8 cellular contexts compared by ENCODE assay signal in the genomic region with DNA sequence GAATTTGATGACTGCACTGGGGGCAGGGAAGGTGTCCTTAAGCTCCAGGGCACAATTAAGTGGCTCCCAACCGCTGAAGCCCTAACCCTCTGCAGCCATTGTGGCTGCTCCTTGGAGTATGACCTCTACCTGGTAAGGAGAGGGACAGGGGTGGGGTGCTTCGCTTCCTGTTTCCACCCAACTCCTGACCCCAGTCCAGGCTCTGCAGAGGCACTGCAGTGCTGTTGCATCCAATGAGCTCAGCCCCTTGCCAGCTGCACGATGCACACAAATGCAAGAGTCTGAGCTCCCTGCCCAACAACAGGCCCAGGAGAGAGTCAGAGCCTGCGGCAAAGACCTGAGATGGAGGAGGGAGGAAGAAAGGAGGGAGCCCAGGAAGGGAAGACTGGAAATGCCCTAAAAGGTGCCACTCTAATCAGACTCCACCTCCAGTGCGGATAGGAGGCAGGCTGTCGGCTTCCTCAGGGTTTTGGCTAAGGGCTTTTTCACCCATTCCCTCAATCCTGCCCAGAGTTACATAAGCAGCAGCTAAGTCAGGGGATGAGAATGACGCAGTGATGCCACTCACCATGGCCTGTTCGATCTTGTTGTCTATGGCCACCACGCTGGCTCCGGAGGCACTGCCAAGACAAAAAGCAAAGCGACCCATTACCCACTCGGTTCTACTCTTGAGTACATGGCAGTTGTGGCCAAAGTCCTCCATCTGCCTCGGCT.
DNase-seq lines count a peak whose midpoint lies in the region; ATAC-seq lines count a peak whose summit lies in the region.

No MANE protein-coding gene starts in this region.

- H3K9me3 ChIP-seq in iPS-15b (ENCODE audit: control insufficient read depth, insufficient read depth, low read length): no peaks in the 10 kb centered on the region

- POLR2A ChIA-PET in activated naive CD8-positive, alpha-beta T cell treated with anti-CD3 and anti-CD28 coated beads, Interleukin-2, amount 10 ng/mL, durations not matched to agents 7 days and 5 days (lab: Charles Lee): interaction anchor here (1.1 to 11.2 kb wide), 4 partner anchors 27 to 52 kb away, joined by 3 to 317 read pairs (median 28); no protein-coding TSS in a partner anchor

- peak overlapping the region; percentile 96 for H3K4me3 Mint-ChIP-seq in activated CD8-positive, alpha-beta memory T cell treated with anti-CD3 and anti-CD28 coated beads, Interleukin-2, amount 10 ng/mL, durations not matched to agents 7 days and 5 days
- H3K4me3 Mint-ChIP-seq in activated naive CD8-positive, alpha-beta T cell treated with anti-CD3 and anti-CD28 coated beads, Interleukin-2, amount 10 ng/mL, durations not matched to agents 7 days and 5 days: peak overlapping the region; percentile 92
- H3K4me3 Mint-ChIP-seq in stimulated activated effector memory CD8-positive, alpha-beta T cell treated with anti-CD3 and anti-CD28 coated beads, Interleukin-12 subunit alpha, Interleukin-12 subunit beta, amount 100 ng/mL, for 72 hours: peak overlapping the region; percentile 85

- no peaks in the 10 kb centered on the region for H3K9me3 Mint-ChIP-seq in activated CD8-positive, alpha-beta memory T cell treated with anti-CD3 and anti-CD28 coated beads, Interleukin-2, amount 10 ng/mL, durations not matched to agents 7 days and 5 days (ENCODE audit: low read depth)
- no peaks in the 10 kb centered on the region for H3K9me3 Mint-ChIP-seq in activated naive CD8-positive, alpha-beta T cell treated with anti-CD3 and anti-CD28 coated beads, Interleukin-2, amount 10 ng/mL, durations not matched to agents 7 days and 5 days
- H3K9me3 Mint-ChIP-seq in stimulated activated effector memory CD8-positive, alpha-beta T cell treated with anti-CD3 and anti-CD28 coated beads, Interleukin-12 subunit alpha, Interleukin-12 subunit beta, amount 100 ng/mL, for 72 hours: no peaks in the 10 kb centered on the region

- H3K4me1 Mint-ChIP-seq in activated CD8-positive, alpha-beta memory T cell treated with anti-CD3 and anti-CD28 coated beads, Interleukin-2, amount 10 ng/mL, durations not matched to agents 7 days and 5 days: peaks cover 60% of the 10 kb centered on the region
- H3K4me1 Mint-ChIP-seq in activated naive CD8-positive, alpha-beta T cell treated with anti-CD3 and anti-CD28 coated beads, Interleukin-2, amount 10 ng/mL, durations not matched to agents 7 days and 5 days: peaks cover 36% of the 10 kb centered on the region
- H3K4me1 Mint-ChIP-seq in stimulated activated effector memory CD8-positive, alpha-beta T cell treated with anti-CD3 and anti-CD28 coated beads, Interleukin-12 subunit alpha, Interleukin-12 subunit beta, amount 100 ng/mL, for 72 hours: peaks cover 66% of the 10 kb centered on the region

- peaks cover 28% of the 10 kb centered on the region for H3K36me3 Mint-ChIP-seq in activated CD8-positive, alpha-beta memory T cell treated with anti-CD3 and anti-CD28 coated beads, Interleukin-2, amount 10 ng/mL, durations not matched to agents 7 days and 5 days
- H3K36me3 Mint-ChIP-seq in activated naive CD8-positive, alpha-beta T cell treated with anti-CD3 and anti-CD28 coated beads, Interleukin-2, amount 10 ng/mL, durations not matched to agents 7 days and 5 days: peaks cover 7% of the 10 kb centered on the region
- peaks cover 59% of the 10 kb centered on the region for H3K36me3 Mint-ChIP-seq in stimulated activated effector memory CD8-positive, alpha-beta T cell treated with anti-CD3 and anti-CD28 coated beads, Interleukin-12 subunit alpha, Interleukin-12 subunit beta, amount 100 ng/mL, for 72 hours

- no peaks in the 10 kb centered on the region for H3K27me3 Mint-ChIP-seq in activated CD8-positive, alpha-beta memory T cell treated with anti-CD3 and anti-CD28 coated beads, Interleukin-2, amount 10 ng/mL, durations not matched to agents 7 days and 5 days
- no peaks in the 10 kb centered on the region for H3K27me3 Mint-ChIP-seq in activated naive CD8-positive, alpha-beta T cell treated with anti-CD3 and anti-CD28 coated beads, Interleukin-2, amount 10 ng/mL, durations not matched to agents 7 days and 5 days

- DNase-seq in activated CD8-positive, alpha-beta memory T cell treated with anti-CD3 and anti-CD28 coated beads, Interleukin-2, amount 10 ng/mL, durations not matched to agents 7 days and 5 days: no peak
- no peak for DNase-seq in activated CD8-positive, alpha-beta memory T cell treated with anti-CD3 and anti-CD28 coated beads, Interleukin-2, amount 50 U/mL, for 48 hours
- no peak for DNase-seq in activated naive CD8-positive, alpha-beta T cell treated with anti-CD3 and anti-CD28 coated beads, Interleukin-2, amount 10 ng/mL, durations not matched to agents 7 days and 5 days
- DNase-seq in stimulated activated effector memory CD8-positive, alpha-beta T cell treated with anti-CD3 and anti-CD28 coated beads, Interleukin-12 subunit alpha, Interleukin-12 subunit beta, amount 100 ng/mL, for 72 hours (ENCODE audit: low spot score in 2 of 2): peak in 1 of 2 donors; percentile 49
- DNase-seq in putamen (ENCODE audit: low spot score): no peak
- DNase-seq in D341Med (ENCODE audit: low spot score): no peak

- H3K27ac Mint-ChIP-seq in activated CD8-positive, alpha-beta memory T cell treated with anti-CD3 and anti-CD28 coated beads, Interleukin-2, amount 10 ng/mL, durations not matched to agents 7 days and 5 days: peak overlapping the region; percentile 88
- peak overlapping the region; percentile 83 for H3K27ac Mint-ChIP-seq in activated naive CD8-positive, alpha-beta T cell treated with anti-CD3 and anti-CD28 coated beads, Interleukin-2, amount 10 ng/mL, durations not matched to agents 7 days and 5 days
- peak overlapping the region; percentile 92 for H3K27ac Mint-ChIP-seq in stimulated activated effector memory CD8-positive, alpha-beta T cell treated with anti-CD3 and anti-CD28 coated beads, Interleukin-12 subunit alpha, Interleukin-12 subunit beta, amount 100 ng/mL, for 72 hours

- H3K36me3 ChIP-seq in iPS-15b (ENCODE audit: control insufficient read depth, insufficient read depth, low read length): no peaks in the 10 kb centered on the region

- CTCF ChIA-PET in activated CD8-positive, alpha-beta memory T cell treated with anti-CD3 and anti-CD28 coated beads, Interleukin-2, amount 10 ng/mL, durations not matched to agents 7 days and 5 days (lab: Charles Lee): interaction anchor here (1.4 to 12.5 kb wide), 3 partner anchors 32 to 60 kb away, joined by 4 to 261 read pairs (median 34); a partner anchor contains a TSS

- H3K27me3 ChIP-seq in iPS-15b (ENCODE audit: control insufficient read depth, insufficient read depth, low read length): peaks cover 17% of the 10 kb centered on the region

- peaks cover 24% of the 10 kb centered on the region for H3K4me1 ChIP-seq in iPS-15b (ENCODE audit: control insufficient read depth, insufficient read depth, low read length)

- peak overlapping the region; percentile 84 for H3K9ac ChIP-seq in iPS-15b (ENCODE audit: low read depth, low read length)

- no peak for ATAC-seq in activated CD8-positive, alpha-beta memory T cell treated with anti-CD3 and anti-CD28 coated beads, Interleukin-2, amount 10 ng/mL, durations not matched to agents 7 days and 5 days
- ATAC-seq in activated naive CD8-positive, alpha-beta T cell treated with anti-CD3 and anti-CD28 coated beads, Interleukin-2, amount 10 ng/mL, durations not matched to agents 7 days and 5 days (ENCODE audit: low read depth): no peak
- no peak for ATAC-seq in stimulated activated effector memory CD8-positive, alpha-beta T cell treated with anti-CD3 and anti-CD28 coated beads, Interleukin-12 subunit alpha, Interleukin-12 subunit beta, amount 100 ng/mL, for 72 hours
- ATAC-seq in HG02840 (IDR thresholded peaks at IDR 0.05; ENCODE audit: low FRiP score, unreplicated experiment): no peak

- peak overlapping the region; percentile 70 for H3K4me3 ChIP-seq in iPS-15b (ENCODE audit: low read depth, low read length)
